In the genomic region with DNA sequence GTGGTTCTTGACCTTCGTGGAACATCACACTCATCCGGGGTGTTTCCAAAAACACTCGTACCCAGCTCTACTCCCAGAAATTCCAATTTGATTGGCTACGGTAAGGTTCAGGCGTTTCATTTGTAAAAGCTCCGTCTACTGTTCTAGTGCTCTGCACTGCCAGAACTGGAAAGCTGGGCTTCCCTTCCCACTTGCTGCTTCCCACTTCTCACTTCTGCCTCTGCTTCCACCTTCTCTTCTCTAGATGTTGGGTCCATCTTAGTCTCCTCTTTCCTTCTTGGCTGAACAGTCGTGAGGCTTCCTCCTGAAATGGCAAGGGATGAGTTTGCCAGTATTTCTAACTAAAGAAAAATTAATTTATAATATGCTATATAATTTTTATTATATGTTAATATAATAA, we compare ENCODE assay signal across 30 cellular contexts. TPM values are rescaled to one million over a fixed set of nuclear protein-coding genes. Genes with fewer than 3 reads are reported as not detected.
DNase-seq lines count a peak whose midpoint lies in the region; TF ChIP-seq lines count a peak whose summit lies in the region.
"Had no signal": no experiment of that assay in that cellular context is flagged by ENCODE, and none has a peak within 500 bp of the region (broad histone marks: within the 10 kb centered on the region; RNA-seq: fewer than 3 reads in every experiment).

No MANE protein-coding gene starts in this region.

- H3K27me3 ChIP-seq in esophagus muscularis mucosa = peaks cover 0 to 18% (median 0%) of the 10 kb centered on the region in 4 donors
- H3K27me3 ChIP-seq: BE2C; BLaER1; BLaER1 treated with 17β-estradiol and CSF1 and Interleukin-3, amounts not matched to agents 10 nM and 100 nM had no signal

- H3K4me1 ChIP-seq in esophagus muscularis mucosa = no peaks in the 10 kb centered on the region
- H3K4me1 ChIP-seq: A549, BE2C, Caco-2 had no signal

- no peak for TF ChIP-seq CTCF in esophagus muscularis mucosa (IDR thresholded peaks at IDR 0.05)

- no peak overlapping the region for H3K4me3 ChIP-seq in esophagus muscularis mucosa
- H3K4me3 ChIP-seq: A549; BLaER1; BLaER1 treated with 17β-estradiol and CSF1 and Interleukin-3, amounts not matched to agents 10 nM and 100 nM had no signal

- no peak for TF ChIP-seq EP300 in esophagus muscularis mucosa (IDR thresholded peaks at IDR 0.05)

- DNase-seq in esophagus muscularis mucosa (ENCODE audit: extremely low spot score) = peak; percentile 60
- no peak for DNase-seq in T1000 (lab: John Stamatoyannopoulos, UW)
- DNase-seq: 8988T; ACHN; AML-193; BE2C; C1 segment of cervical spinal cord; Caco-2; Calu3; CD4-positive, alpha-beta memory T cell; CD4-positive, alpha-beta T cell; CD4-positive, CD25-positive, alpha-beta regulatory T cell; CD8-positive, alpha-beta memory T cell; CD8-positive, alpha-beta T cell; COR-L47; DMS 273 treated with DMSO at 0.1 percent for 48 hours; DMS153; DMS53; DMS79; DMS79 treated with DMSO at 0.1 percent for 48 hours; DND-41; EL had no signal

- WGBS in esophagus muscularis mucosa = 87% methylated on average over 7 of the region's 7 CpGs

- intact Hi-C loops in esophagus muscularis mucosa (cut with DNase I) = no loop called here

- no peaks in the 10 kb centered on the region for H3K36me3 ChIP-seq in esophagus muscularis mucosa
- H3K36me3 ChIP-seq: BE2C; BLaER1; BLaER1 treated with 17β-estradiol and CSF1 and Interleukin-3, amounts not matched to agents 10 nM and 100 nM had no signal

- H3K27ac ChIP-seq in esophagus muscularis mucosa (replicated peaks in 1 of 4) = no peak overlapping the region
- H3K27ac ChIP-seq: 22Rv1; A549; BLaER1; BLaER1 treated with 17β-estradiol and CSF1 and Interleukin-3, amounts not matched to agents 10 nM and 100 nM; C4-2B had no signal

- peaks cover 0 to 1% (median under 1%) of the 10 kb centered on the region in 4 donors for H3K9me3 ChIP-seq in esophagus muscularis mucosa
- H3K9me3 ChIP-seq: A549, BE2C, BLaER1, Caco-2 had no signal

- TF ChIP-seq POLR2A in esophagus muscularis mucosa (IDR thresholded peaks at IDR 0.05; ENCODE audit: low read depth) = no peak

RNA-seq across cellular contexts. Expression of gene RHCG, which starts 29.8 kb away (rescaled TPM):
- total RNA-seq in esophagus muscularis mucosa = 1 to 10 TPM in 1 of 4 donors, not detected in 3; 1.2 TPM
- total RNA-seq: A172; B cell; Caco-2; CD4-positive, alpha-beta memory T cell; CD4-positive, alpha-beta T cell; CD4-positive, CD25-positive, alpha-beta regulatory T cell; CD8-positive, alpha-beta memory T cell; CD8-positive, alpha-beta T cell; Daoy had no signal

RNA-seq across cellular contexts. Expression of gene TICRR, which starts 49.1 kb away (rescaled TPM):
- total RNA-seq in esophagus muscularis mucosa = under 1 TPM in 3 of 4 donors, not detected in 1; under 0.01 to 0.29 (median 0.06) TPM
